ENCODE assay signal across 17 cellular contexts in genomic region chr16:78220571-78220970, GRCh38.
DNase-seq lines count a peak whose midpoint lies in the region; ATAC-seq and TF ChIP-seq lines count a peak whose summit lies in the region.
"Had no signal": no experiment of that assay in that cellular context is flagged by ENCODE, and none has a peak within 500 bp of the region (broad histone marks: within the 10 kb centered on the region; RNA-seq: fewer than 3 reads in every experiment).

No MANE protein-coding gene starts in this region.

- H3K18ac ChIP-seq in mesenchymal stem cell (ENCODE audit: low read depth in 1 of 2, low read length in 2 of 2) = no peak overlapping the region

- no peaks in the 10 kb centered on the region for H3K27me3 Mint-ChIP-seq in activated T-helper 17 cell treated with anti-CD3 and anti-CD28 coated beads, Interleukin-2, amount 50 U/mL, for 72 hours
- H3K27me3 Mint-ChIP-seq: CD4-positive, alpha-beta memory T cell had no signal

- H4K20me1 ChIP-seq in osteoblast (ENCODE audit: insufficient read depth, low read length) = no peaks in the 10 kb centered on the region

- no peaks in the 10 kb centered on the region for H3K27me3 ChIP-seq in mesenchymal stem cell (ENCODE audit: control insufficient read depth in 1 of 2, insufficient read depth in 1 of 2, low read length in 2 of 2)
- no peaks in the 10 kb centered on the region for H3K27me3 ChIP-seq in dorsolateral prefrontal cortex
- H3K27me3 ChIP-seq in osteoblast (ENCODE audit: insufficient read depth, low read length) = no peaks in the 10 kb centered on the region

- 92% methylated on average over 2 of the region's 2 CpGs for WGBS in mesenchymal stem cell

- H3K9me3 ChIP-seq in mesenchymal stem cell (ENCODE audit: control insufficient read depth, low read length) (no peaks in the 10 kb centered on the region), osteoblast (ENCODE audit: low read depth, low read length) (no peaks in the 10 kb centered on the region)
- H3K9me3 ChIP-seq: HAP-1 had no signal

- H3K9me3 Mint-ChIP-seq in activated T-helper 17 cell treated with anti-CD3 and anti-CD28 coated beads, Interleukin-2, amount 50 U/mL, for 72 hours = no peaks in the 10 kb centered on the region
- H3K9me3 Mint-ChIP-seq: CD4-positive, alpha-beta memory T cell had no signal

- TF ChIP-seq CTCF in epithelial cell of esophagus (IDR thresholded peaks at IDR 0.05; ENCODE audit: insufficient read depth, low read depth, low read length, missing control alignments) = no peak
- no peak for TF ChIP-seq CTCF in dorsolateral prefrontal cortex (IDR thresholded peaks at IDR 0.05 in 54 of 56, conservative IDR thresholded peaks at IDR 0.05 in 2 of 56; ENCODE audit: low read depth in 1 of 56, partially characterized antibody in 56 of 56)
- TF ChIP-seq CTCF in osteoblast (IDR thresholded peaks at IDR 0.05; ENCODE audit: extremely low read depth, low read depth, low read length) = no peak

- no peak overlapping the region for H3K14ac ChIP-seq in mesenchymal stem cell (ENCODE audit: low read length in 2 of 2)

- H3K79me1 ChIP-seq in mesenchymal stem cell (replicated peaks; ENCODE audit: low read length, poor library complexity, severe bottlenecking) = peaks cover 2% of the 10 kb centered on the region

- no peak overlapping the region for H2AK5ac ChIP-seq in mesenchymal stem cell (ENCODE audit: low read length, severe bottlenecking)

- no peaks in the 10 kb centered on the region for H3K4me1 Mint-ChIP-seq in activated T-helper 17 cell treated with anti-CD3 and anti-CD28 coated beads, Interleukin-2, amount 50 U/mL, for 72 hours
- H3K4me1 Mint-ChIP-seq: CD4-positive, alpha-beta memory T cell had no signal

- H3K27ac ChIP-seq in mesenchymal stem cell (ENCODE audit: low read length, poor library complexity, severe bottlenecking) (no peak overlapping the region), dorsolateral prefrontal cortex (no peak overlapping the region), osteoblast (ENCODE audit: low read depth, low read length) (no peak overlapping the region)

- H3K36me3 ChIP-seq in mesenchymal stem cell (ENCODE audit: control insufficient read depth in 1 of 2, insufficient read depth in 2 of 2, low read depth in 1 of 2, low read length in 2 of 2) (no peaks in the 10 kb centered on the region), osteoblast (ENCODE audit: insufficient read depth, low read length) (no peaks in the 10 kb centered on the region)
- H3K36me3 ChIP-seq: HAP-1 had no signal

- no peak overlapping the region for H2BK5ac ChIP-seq in mesenchymal stem cell (ENCODE audit: low read depth, low read length, poor library complexity, severe bottlenecking)

- no peak overlapping the region for H3K27ac Mint-ChIP-seq in activated T-helper 17 cell treated with anti-CD3 and anti-CD28 coated beads, Interleukin-2, amount 50 U/mL, for 72 hours
- H3K27ac Mint-ChIP-seq: CD4-positive, alpha-beta memory T cell; HFFc6 had no signal

- no peak overlapping the region for H2BK15ac ChIP-seq in mesenchymal stem cell (ENCODE audit: low read depth, poor library complexity, severe bottlenecking)

- no peak overlapping the region for H3K4me3 ChIP-seq in epithelial cell of esophagus (ENCODE audit: low read length)
- H3K4me3 ChIP-seq in mesenchymal stem cell (ENCODE audit: insufficient read depth in 1 of 2, low read depth in 1 of 2, low read length in 2 of 2) = no peak overlapping the region
- no peak overlapping the region for H3K4me3 ChIP-seq in dorsolateral prefrontal cortex
- H3K4me3 ChIP-seq in osteoblast (ENCODE audit: insufficient read depth, low read length) = no peak overlapping the region
- H3K4me3 ChIP-seq: GM12878, HAP-1 had no signal

- H3K4ac ChIP-seq in mesenchymal stem cell (ENCODE audit: low read depth in 1 of 2, low read length in 2 of 2) = no peak overlapping the region

- H4K8ac ChIP-seq in mesenchymal stem cell (ENCODE audit: low read length) = no peak overlapping the region

- H3K36me3 Mint-ChIP-seq in activated T-helper 17 cell treated with anti-CD3 and anti-CD28 coated beads, Interleukin-2, amount 50 U/mL, for 72 hours (ENCODE audit: low read depth) = no peaks in the 10 kb centered on the region

- no peak overlapping the region for H2BK12ac ChIP-seq in mesenchymal stem cell (ENCODE audit: low read length in 2 of 2)

- H4K91ac ChIP-seq in mesenchymal stem cell (ENCODE audit: low read length) = no peak overlapping the region

- ATAC-seq in activated T-helper 17 cell treated with anti-CD3 and anti-CD28 coated beads, Interleukin-2, amount 50 U/mL, for 72 hours (replicated peaks) = no peak
- ATAC-seq: GM12878 had no signal

- no peak overlapping the region for H3K4me3 Mint-ChIP-seq in activated T-helper 17 cell treated with anti-CD3 and anti-CD28 coated beads, Interleukin-2, amount 50 U/mL, for 72 hours
- H3K4me3 Mint-ChIP-seq: CD4-positive, alpha-beta memory T cell; HFFc6 had no signal

- no peak overlapping the region for H3K9ac ChIP-seq in mesenchymal stem cell (ENCODE audit: low read length)

- intact Hi-C loops in dorsolateral prefrontal cortex (cut with DNase I) = no loop called here

- H3K4me2 ChIP-seq in mesenchymal stem cell (ENCODE audit: low read length, poor library complexity, severe bottlenecking) = no peak overlapping the region
- no peak overlapping the region for H3K4me2 ChIP-seq in osteoblast (ENCODE audit: insufficient read depth, low read length)

- H2AFZ ChIP-seq in mesenchymal stem cell (ENCODE audit: low read depth, low read length) (no peak overlapping the region), osteoblast (ENCODE audit: low read length) (no peak overlapping the region)

- H2BK120ac ChIP-seq in mesenchymal stem cell (ENCODE audit: low read depth, low read length) = no peak overlapping the region

- no peak overlapping the region for H3K23ac ChIP-seq in mesenchymal stem cell (ENCODE audit: low read length in 2 of 2)

- H3K79me2 ChIP-seq in osteoblast (ENCODE audit: insufficient read depth, low read length) = no peaks in the 10 kb centered on the region

- H3K4me1 ChIP-seq in mesenchymal stem cell (ENCODE audit: control insufficient read depth, insufficient read depth, low read depth, low read length) = no peaks in the 10 kb centered on the region
- H3K4me1 ChIP-seq in osteoblast (ENCODE audit: insufficient read depth, low read length) = no peaks in the 10 kb centered on the region

- DNase-seq in astrocyte of the hippocampus (ENCODE audit: low read depth, low spot score) = peak; percentile 20
- DNase-seq in epithelial cell of esophagus (ENCODE audit: low read depth) = peak; percentile 56
- peak; percentile 37 for DNase-seq in mesenchymal stem cell
- no peak for DNase-seq in dorsolateral prefrontal cortex
- no peak for DNase-seq in osteoblast (ENCODE audit: insufficient read length, low spot score, missing footprints)
- DNase-seq: C1 segment of cervical spinal cord; Calu3; CD4-positive, alpha-beta memory T cell; COR-L47; DMS79; EL; GDM1; GOT3; HFFc6 had no signal

Comparison
In these comparisons a context has a peak if more than half of its experiments do, and no peak if none do; other contexts are left out.
1. DNase-seq: peak in astrocyte of the hippocampus (single experiment), epithelial cell of esophagus (single experiment) and mesenchymal stem cell (single experiment); none in dorsolateral prefrontal cortex (0 of 10) and osteoblast (single experiment).